ENCODE assay signal across 9 cellular contexts in the genomic region with DNA sequence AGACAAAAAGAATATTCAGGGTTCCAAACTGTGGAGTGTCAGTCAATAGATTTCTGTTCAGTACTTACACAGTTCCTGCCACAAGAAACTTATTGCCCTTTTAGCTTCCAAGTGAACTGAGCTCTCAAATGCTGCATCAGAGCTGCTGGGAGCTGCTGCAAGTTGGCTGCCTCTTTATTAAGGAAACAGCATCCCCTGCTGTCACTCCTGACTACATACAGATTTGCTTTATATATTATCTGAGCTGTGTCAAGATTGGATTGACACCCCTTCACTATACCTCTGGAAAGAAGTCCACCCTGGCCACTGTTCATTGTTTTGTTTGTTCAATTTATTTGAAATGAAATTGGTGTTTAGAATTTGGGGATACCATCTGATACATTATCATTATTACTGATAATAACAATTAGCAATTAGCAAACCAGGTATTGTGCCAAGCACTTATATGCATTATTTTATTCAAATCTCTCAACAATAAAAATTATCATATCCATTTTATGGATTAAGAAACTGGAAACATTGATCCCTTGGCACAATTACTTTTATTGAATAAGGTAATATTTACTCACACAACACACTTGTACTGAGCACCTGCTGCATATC. TPM values are rescaled to one million over a fixed set of nuclear protein-coding genes. Genes with fewer than 3 reads are reported as not detected.
DNase-seq lines count a peak whose midpoint lies in the region; ATAC-seq and TF ChIP-seq lines count a peak whose summit lies in the region.
"Had no signal": no experiment of that assay in that cellular context is flagged by ENCODE, and none has a peak within 500 bp of the region (broad histone marks: within the 10 kb centered on the region; RNA-seq: fewer than 3 reads in every experiment).

No MANE protein-coding gene starts in this region.

- H3K4me3 ChIP-seq in CD4-positive, CD25-positive, alpha-beta regulatory T cell (ENCODE audit: low read depth, low read length): no peak overlapping the region
- H3K4me3 ChIP-seq in Karpas-422 (ENCODE audit: low read length) (peak overlapping the region; percentile 51), RWPE2 (ENCODE audit: severe bottlenecking) (no peak overlapping the region), fibroblast of pulmonary artery (replicated peaks; ENCODE audit: low read depth, low read length) (no peak overlapping the region), gastrocnemius medialis (no peak overlapping the region)

- peak overlapping the region; percentile 75 for H3K4me2 ChIP-seq in Karpas-422 (ENCODE audit: low read depth, low read length, poor library complexity, severe bottlenecking)

- H3K4me1 ChIP-seq in CD4-positive, CD25-positive, alpha-beta regulatory T cell (ENCODE audit: control insufficient read depth, insufficient read depth, low read length, poor library complexity, severe bottlenecking): no peaks in the 10 kb centered on the region
- H3K4me1 ChIP-seq in Karpas-422 (ENCODE audit: low read length) (peaks cover 56% of the 10 kb centered on the region), RWPE2 (ENCODE audit: insufficient read depth, poor library complexity, severe bottlenecking) (peaks cover 27% of the 10 kb centered on the region), gastrocnemius medialis (no peaks in the 10 kb centered on the region)

- no peaks in the 10 kb centered on the region for H3K9me2 ChIP-seq in Karpas-422 (replicated peaks; ENCODE audit: insufficient read depth, low read length)

- H3K36me3 Mint-ChIP-seq in CD4-positive, CD25-positive, alpha-beta regulatory T cell: no peaks in the 10 kb centered on the region
- H3K36me3 Mint-ChIP-seq in stimulated activated naive B cell treated with anti-CD40 and anti-IgM and Interleukin-4, amounts not matched to agents 10 μg/mL and 1 μg/mL and 100 μg/mL, for 72 hours: no peaks in the 10 kb centered on the region

- H3K27me3 ChIP-seq in CD4-positive, CD25-positive, alpha-beta regulatory T cell (ENCODE audit: control insufficient read depth, insufficient read depth, low read length): peaks cover 18% of the 10 kb centered on the region
- no peaks in the 10 kb centered on the region for H3K27me3 ChIP-seq in Karpas-422 (ENCODE audit: low read length)
- no peaks in the 10 kb centered on the region for H3K27me3 ChIP-seq in RWPE2 (ENCODE audit: insufficient read depth, poor library complexity, severe bottlenecking)
- H3K27me3 ChIP-seq in gastrocnemius medialis: no peaks in the 10 kb centered on the region

- H4K20me1 ChIP-seq in Karpas-422 (ENCODE audit: insufficient read depth, low read depth, low read length): no peaks in the 10 kb centered on the region

- H3K4me1 Mint-ChIP-seq in CD4-positive, CD25-positive, alpha-beta regulatory T cell: no peaks in the 10 kb centered on the region
- H3K4me1 Mint-ChIP-seq in stimulated activated naive B cell treated with anti-CD40 and anti-IgM and Interleukin-4, amounts not matched to agents 10 μg/mL and 1 μg/mL and 100 μg/mL, for 72 hours: no peaks in the 10 kb centered on the region

- in situ Hi-C loops in gastrocnemius medialis (cut with MboI; ENCODE audit: low sequenced_read_pairs in 4 of 4): no loop called here

- no peaks in the 10 kb centered on the region for H3K36me3 ChIP-seq in CD4-positive, CD25-positive, alpha-beta regulatory T cell (ENCODE audit: control insufficient read depth, insufficient read depth, low read length)
- H3K36me3 ChIP-seq in Karpas-422 (ENCODE audit: insufficient read depth, low read length) (no peaks in the 10 kb centered on the region), RWPE2 (ENCODE audit: low read depth) (no peaks in the 10 kb centered on the region), gastrocnemius medialis (no peaks in the 10 kb centered on the region)

- no peak overlapping the region for H3K27ac ChIP-seq in CD4-positive, CD25-positive, alpha-beta regulatory T cell (ENCODE audit: insufficient read depth, low read length, poor library complexity, severe bottlenecking)
- H3K27ac ChIP-seq in Karpas-422 (ENCODE audit: low read length) (peak overlapping the region; percentile 79), RWPE2 (ENCODE audit: poor library complexity, severe bottlenecking) (no peak overlapping the region), gastrocnemius medialis (no peak overlapping the region)
- H3K27ac ChIP-seq: epithelial cell of prostate had no signal

- no peak overlapping the region for H3K27ac Mint-ChIP-seq in CD4-positive, CD25-positive, alpha-beta regulatory T cell
- H3K27ac Mint-ChIP-seq in stimulated activated naive B cell treated with anti-CD40 and anti-IgM and Interleukin-4, amounts not matched to agents 10 μg/mL and 1 μg/mL and 100 μg/mL, for 72 hours: no peak overlapping the region

- intact Hi-C loops in gastrocnemius medialis (cut with DNase I; ENCODE audit: low total_unique reads): no loop called here

- H2AFZ ChIP-seq in Karpas-422 (ENCODE audit: low read length): peak overlapping the region; percentile 54

- no peaks in the 10 kb centered on the region for H3K9me3 ChIP-seq in CD4-positive, CD25-positive, alpha-beta regulatory T cell (ENCODE audit: control insufficient read depth in 2 of 2, low read length in 2 of 2)
- H3K9me3 ChIP-seq in Karpas-422 (ENCODE audit: low read length) (no peaks in the 10 kb centered on the region), RWPE2 (ENCODE audit: severe bottlenecking) (no peaks in the 10 kb centered on the region), gastrocnemius medialis (no peaks in the 10 kb centered on the region)

- no peak for TF ChIP-seq POLR2A in gastrocnemius medialis (IDR thresholded peaks at IDR 0.05)

- ATAC-seq in CD4-positive, CD25-positive, alpha-beta regulatory T cell (ENCODE audit: low read depth in 2 of 2): no peak
- ATAC-seq in RWPE2 (ENCODE audit: low read depth): peak; percentile 46
- peak; percentile 62 to 67 for ATAC-seq in stimulated activated naive B cell treated with anti-CD40 and anti-IgM and Interleukin-4, amounts not matched to agents 10 μg/mL and 1 μg/mL and 100 μg/mL, for 72 hours (replicated peaks)
- no peak for ATAC-seq in gastrocnemius medialis

- peak in 2 of 3 donors; percentile 10 to 40 for DNase-seq in CD4-positive, CD25-positive, alpha-beta regulatory T cell
- peak; percentile 92 for DNase-seq in Karpas-422
- DNase-seq in RWPE2 (ENCODE audit: low spot score): no peak
- peak; percentile 74 for DNase-seq in fibroblast of pulmonary artery (ENCODE audit: low read depth)
- DNase-seq in stimulated activated naive B cell treated with anti-CD40 and anti-IgM and Interleukin-4, amounts not matched to agents 10 μg/mL and 1 μg/mL and 100 μg/mL, for 72 hours: no peak
- no peak for DNase-seq in gastrocnemius medialis
- no peak for DNase-seq in GOT3 (lab: John Stamatoyannopoulos, UW)
- no peak for DNase-seq in activated naive CD4-positive, alpha-beta T cell treated with anti-CD3 and anti-CD28 coated beads, Interleukin-2, amount 50 U/mL, for 16 hours

- TF ChIP-seq CTCF in RWPE2 (IDR thresholded peaks at IDR 0.05; ENCODE audit: poor library complexity, severe bottlenecking): peak; percentile 99
- TF ChIP-seq CTCF in fibroblast of pulmonary artery (IDR thresholded peaks at IDR 0.05; ENCODE audit: low read length, missing control alignments): peak; percentile 66
- peak in 1 of 5 experiments; percentile 13 for TF ChIP-seq CTCF in gastrocnemius medialis (IDR thresholded peaks at IDR 0.05 in 4 of 5, conservative IDR thresholded peaks at IDR 0.05 in 1 of 5)

- peak overlapping the region; percentile 51 for H3K9ac ChIP-seq in Karpas-422 (ENCODE audit: low read length)

- peaks cover 9% of the 10 kb centered on the region for H3K27me3 Mint-ChIP-seq in CD4-positive, CD25-positive, alpha-beta regulatory T cell
- H3K27me3 Mint-ChIP-seq in stimulated activated naive B cell treated with anti-CD40 and anti-IgM and Interleukin-4, amounts not matched to agents 10 μg/mL and 1 μg/mL and 100 μg/mL, for 72 hours: peaks cover 0 to 7% of the 10 kb centered on the region in 2 donors

- H3K9me3 Mint-ChIP-seq in CD4-positive, CD25-positive, alpha-beta regulatory T cell: peaks cover 0 to 1% (median 0%) of the 10 kb centered on the region in 7 donors
- H3K9me3 Mint-ChIP-seq in stimulated activated naive B cell treated with anti-CD40 and anti-IgM and Interleukin-4, amounts not matched to agents 10 μg/mL and 1 μg/mL and 100 μg/mL, for 72 hours: no peaks in the 10 kb centered on the region

- no peak overlapping the region for H3K4me3 Mint-ChIP-seq in CD4-positive, CD25-positive, alpha-beta regulatory T cell
- no peak overlapping the region for H3K4me3 Mint-ChIP-seq in stimulated activated naive B cell treated with anti-CD40 and anti-IgM and Interleukin-4, amounts not matched to agents 10 μg/mL and 1 μg/mL and 100 μg/mL, for 72 hours

- H3K79me2 ChIP-seq in Karpas-422 (ENCODE audit: low read length): no peaks in the 10 kb centered on the region

RNA-seq across cellular contexts. Expression of gene C5orf58, which starts 16.4 kb away (rescaled TPM):
- not detected for total RNA-seq in CD4-positive, CD25-positive, alpha-beta regulatory T cell
- 1 to 10 TPM in 1 of 4 donors, under 1 TPM in 3; 0.44 to 1.1 (median 0.69) TPM for polyA plus RNA-seq in CD4-positive, CD25-positive, alpha-beta regulatory T cell
- total RNA-seq in Karpas-422 (2014; rRNA removed; shearing (Covaris generic); ENCODE audit: low replicate concordance): 7.8 TPM in 1 of 2 replicates, not detected in the other
- not detected for total RNA-seq in gastrocnemius medialis

Comparison
In these comparisons a context has a peak if more than half of its experiments do, and no peak if none do; other contexts are left out.
1. ATAC-seq: peak in RWPE2 (single experiment) and stimulated activated naive B cell treated with anti-CD40 and anti-IgM and Interleukin-4, amounts not matched to agents 10 μg/mL and 1 μg/mL and 100 μg/mL, for 72 hours (2 of 2); none in CD4-positive, CD25-positive, alpha-beta regulatory T cell (0 of 2) and gastrocnemius medialis (0 of 2).
2. DNase-seq: peak in CD4-positive, CD25-positive, alpha-beta regulatory T cell (2 of 3), Karpas-422 (single experiment) and fibroblast of pulmonary artery (single experiment); none in RWPE2 (single experiment), stimulated activated naive B cell treated with anti-CD40 and anti-IgM and Interleukin-4, amounts not matched to agents 10 μg/mL and 1 μg/mL and 100 μg/mL, for 72 hours (single experiment), gastrocnemius medialis (0 of 2), GOT3 (single experiment) and activated naive CD4-positive, alpha-beta T cell treated with anti-CD3 and anti-CD28 coated beads, Interleukin-2, amount 50 U/mL, for 16 hours (single experiment).